Comparison of ENCODE assay signal across 8 cellular contexts in genomic region chr17:80364091-80364691, GRCh38. TPM values are rescaled to one million over a fixed set of nuclear protein-coding genes. Genes with fewer than 3 reads are reported as not detected.
DNase-seq lines count a peak whose midpoint lies in the region; ATAC-seq lines count a peak whose summit lies in the region.

No MANE protein-coding gene starts in this region.

- POLR2A ChIA-PET in activated naive CD8-positive, alpha-beta T cell treated with anti-CD3 and anti-CD28 coated beads, Interleukin-2, amount 10 ng/mL, durations not matched to agents 7 days and 5 days (lab: Charles Lee): no interaction called here

- no peak overlapping the region for H3K4me3 Mint-ChIP-seq in activated naive CD8-positive, alpha-beta T cell treated with anti-CD3 and anti-CD28 coated beads, Interleukin-2, amount 10 ng/mL, durations not matched to agents 7 days and 5 days

- H3K27ac Mint-ChIP-seq in activated naive CD8-positive, alpha-beta T cell treated with anti-CD3 and anti-CD28 coated beads, Interleukin-2, amount 10 ng/mL, durations not matched to agents 7 days and 5 days: no peak overlapping the region

- H3K4me1 Mint-ChIP-seq in activated naive CD8-positive, alpha-beta T cell treated with anti-CD3 and anti-CD28 coated beads, Interleukin-2, amount 10 ng/mL, durations not matched to agents 7 days and 5 days: no peaks in the 10 kb centered on the region

- H3K9me3 Mint-ChIP-seq in activated naive CD8-positive, alpha-beta T cell treated with anti-CD3 and anti-CD28 coated beads, Interleukin-2, amount 10 ng/mL, durations not matched to agents 7 days and 5 days: no peaks in the 10 kb centered on the region

- no peaks in the 10 kb centered on the region for H3K27me3 Mint-ChIP-seq in activated naive CD8-positive, alpha-beta T cell treated with anti-CD3 and anti-CD28 coated beads, Interleukin-2, amount 10 ng/mL, durations not matched to agents 7 days and 5 days

- peaks cover 43% of the 10 kb centered on the region for H3K36me3 Mint-ChIP-seq in activated naive CD8-positive, alpha-beta T cell treated with anti-CD3 and anti-CD28 coated beads, Interleukin-2, amount 10 ng/mL, durations not matched to agents 7 days and 5 days

- peak; percentile 13 for DNase-seq in COLO829 (ENCODE audit: low spot score)
- DNase-seq in HuH-7 (ENCODE audit: low spot score): peak; percentile 69
- peak; percentile 25 for DNase-seq in activated naive CD8-positive, alpha-beta T cell treated with anti-CD3 and anti-CD28 coated beads, Interleukin-2, amount 10 ng/mL, durations not matched to agents 7 days and 5 days
- no peak for DNase-seq in left lobe of liver (ENCODE audit: low spot score)
- no peak for DNase-seq in T-helper 9 cell
- DNase-seq in activated CD4-positive, CD25-positive, alpha-beta regulatory T cell (lab: John Stamatoyannopoulos, UW): no peak

- peak; percentile 39 for ATAC-seq in activated naive CD8-positive, alpha-beta T cell treated with anti-CD3 and anti-CD28 coated beads, Interleukin-2, amount 10 ng/mL, durations not matched to agents 7 days and 5 days (ENCODE audit: low read depth)
- ATAC-seq in left lobe of liver (peak; percentile 21), GM21390 (IDR thresholded peaks at IDR 0.05; ENCODE audit: unreplicated experiment) (no peak), GM21737 (IDR thresholded peaks at IDR 0.05; ENCODE audit: unreplicated experiment) (no peak)

RNA-seq across cellular contexts. Expression of gene ENDOV, which starts 50.8 kb away (rescaled TPM):
- 10 to 100 TPM; 17.8 to 23.1 TPM for total RNA-seq in activated naive CD8-positive, alpha-beta T cell treated with anti-CD3 and anti-CD28 coated beads, Interleukin-2, amount 10 ng/mL, durations not matched to agents 7 days and 5 days
- total RNA-seq in left lobe of liver: 15.6 TPM

Comparison
In these comparisons a context has a peak if more than half of its experiments do, and no peak if none do; other contexts are left out.
1. DNase-seq: peak in COLO829 (single experiment), HuH-7 (single experiment) and activated naive CD8-positive, alpha-beta T cell treated with anti-CD3 and anti-CD28 coated beads, Interleukin-2, amount 10 ng/mL, durations not matched to agents 7 days and 5 days (single experiment); none in left lobe of liver (single experiment), T-helper 9 cell (single experiment) and activated CD4-positive, CD25-positive, alpha-beta regulatory T cell (0 of 4).
2. ATAC-seq: peak in activated naive CD8-positive, alpha-beta T cell treated with anti-CD3 and anti-CD28 coated beads, Interleukin-2, amount 10 ng/mL, durations not matched to agents 7 days and 5 days (single experiment) and left lobe of liver (single experiment); none in GM21390 (single experiment) and GM21737 (single experiment).